Comparison of ENCODE assay signal across 39 cellular contexts in genomic region chr5:179054876-179055275, GRCh38. TPM values are rescaled to one million over a fixed set of nuclear protein-coding genes. Genes with fewer than 3 reads are reported as not detected.
"Had no signal": no experiment of that assay in that cellular context is flagged by ENCODE, and none has a peak within 500 bp of the region (broad histone marks: within the 10 kb centered on the region; RNA-seq: fewer than 3 reads in every experiment).

No MANE protein-coding gene starts in this region.

- H3K9me3 ChIP-seq: adrenal gland had no signal

- H3K4me1 ChIP-seq: adrenal gland, body of pancreas, breast epithelium had no signal

- H3K36me3 ChIP-seq: adrenal gland, brain microvascular endothelial cell, breast epithelium had no signal

- DNase-seq: activated B cell treated with CpG ODN at 0.5 μM for 24 hours; activated CD4-positive, alpha-beta memory T cell treated with anti-CD3 and anti-CD28 coated beads for 36 hours; activated CD4-positive, alpha-beta T cell treated with anti-CD3 and anti-CD28 coated beads for 4 hours; activated CD4-positive, alpha-beta T cell treated with anti-CD3 and anti-CD28 coated beads, Interleukin-2, amount 10 ng/mL, durations not matched to agents 24 days and 14 days; activated CD4-positive, alpha-beta T cell treated with anti-CD3 and anti-CD28 coated beads, Interleukin-2, amount 50 U/mL, for 1 hour; activated CD4-positive, alpha-beta T cell treated with anti-CD3 and anti-CD28 coated beads, Interleukin-2, amount 50 U/mL, for 4 hours; activated CD4-positive, CD25-positive, alpha-beta regulatory T cell treated with anti-CD3 and anti-CD28 coated beads, Interleukin-2, amount 50 U/mL, for 72 hours; activated CD8-positive, alpha-beta memory T cell treated with anti-CD3 and anti-CD28 coated beads, Interleukin-2, amount 50 U/mL, for 4 hours; activated CD8-positive, alpha-beta T cell treated with anti-CD3 and anti-CD28 coated beads for 36 hours; activated effector memory CD4-positive, alpha-beta T cell treated with anti-CD3 and anti-CD28 coated beads, Interleukin-2, amount 50 U/mL, for 16 hours; activated gamma-delta T cell treated with Interleukin-2 at 50 U/mL for 16 hours; activated naive CD4-positive, alpha-beta T cell; activated naive CD4-positive, alpha-beta T cell treated with anti-CD3 and anti-CD28 coated beads for 36 hours; activated naive CD4-positive, alpha-beta T cell treated with anti-CD3 and anti-CD28 coated beads, Interleukin-2, amount 50 U/mL, for 16 hours; activated naive CD8-positive, alpha-beta T cell treated with anti-CD3 and anti-CD28 coated beads for 36 hours; activated T-cell treated with anti-CD3 and anti-CD28 coated beads for 4 hours; activated T-cell treated with anti-CD3 and anti-CD28 coated beads, Interleukin-2, amount 50 U/mL, for 1 hour; activated T-cell treated with anti-CD3 and anti-CD28 coated beads, Interleukin-2, amount 50 U/mL, for 4 hours; activated T-cell treated with anti-CD3 and anti-CD28 coated beads, Interleukin-2, amount 50 U/mL, for 72 hours; adrenal gland; amniotic stem cell; aorta; body of pancreas; brain microvascular endothelial cell; central memory CD4-positive, alpha-beta T cell; T-helper 1 cell; T-helper 2 cell; T-helper 9 cell had no signal

- H3K27me3 Mint-ChIP-seq: activated CD4-positive, alpha-beta T cell treated with anti-CD3 and anti-CD28 coated beads, Interleukin-2, amount 10 ng/mL, durations not matched to agents 24 days and 14 days; activated CD8-positive, alpha-beta T cell treated with anti-CD3 and anti-CD28 coated beads for 36 hours; activated naive CD8-positive, alpha-beta T cell treated with anti-CD3 and anti-CD28 coated beads for 36 hours; activated T-helper 17 cell treated with anti-CD3 and anti-CD28 coated beads, Interleukin-2, amount 50 U/mL, for 72 hours had no signal

- H3K27me3 ChIP-seq: adrenal gland, body of pancreas, brain microvascular endothelial cell had no signal

- H3K27ac Mint-ChIP-seq: activated B cell treated with CpG ODN at 0.5 μM for 24 hours; activated CD4-positive, alpha-beta memory T cell treated with anti-CD3 and anti-CD28 coated beads for 36 hours; activated CD4-positive, alpha-beta T cell treated with anti-CD3 and anti-CD28 coated beads, Interleukin-2, amount 10 ng/mL, durations not matched to agents 24 days and 14 days; activated CD8-positive, alpha-beta T cell treated with anti-CD3 and anti-CD28 coated beads for 36 hours; activated naive CD4-positive, alpha-beta T cell treated with anti-CD3 and anti-CD28 coated beads for 36 hours; activated naive CD8-positive, alpha-beta T cell treated with anti-CD3 and anti-CD28 coated beads for 36 hours; activated T-cell treated with anti-CD3 and anti-CD28 coated beads, Interleukin-2, amount 50 U/mL, for 72 hours; activated T-helper 1 cell treated with anti-CD3 and anti-CD28 coated beads, Interleukin-12 subunit alpha, Interleukin-12 subunit beta, Interleukin-2, Interleukin-4 antibody, amounts not matched to agents 30 ng/mL and 10 ng/mL and 1 ng/mL, durations not matched to agents 14 hours and 24 hours and 36 hours; activated T-helper 17 cell treated with anti-CD3 and anti-CD28 coated beads, Interleukin-2, amount 50 U/mL, for 72 hours; T-helper 1 cell treated with Interleukin-12 subunit alpha and Interleukin-12 subunit beta and Interleukin-4 antibody, amounts not matched to agents 30 μg/mL and 1 μg/mL, for 36 hours; T-helper 2 cell treated with Interferon-gamma antibody and Interleukin-4, amounts not matched to agents 5 μg/mL and 100 μg/mL, for 36 hours had no signal

- FAIRE-seq: astrocyte, TTC549 had no signal

- H3K4me3 ChIP-seq: adrenal gland, body of pancreas, breast epithelium had no signal

- ATAC-seq: activated CD8-positive, alpha-beta T cell treated with anti-CD3 and anti-CD28 coated beads for 36 hours; activated naive CD4-positive, alpha-beta T cell treated with anti-CD3 and anti-CD28 coated beads, Interleukin-2, amount 50 U/mL, for 72 hours; activated T-cell treated with anti-CD3 and anti-CD28 coated beads, Interleukin-2, amount 50 U/mL, for 4 hours; activated T-cell treated with anti-CD3 and anti-CD28 coated beads, Interleukin-2, amount 50 U/mL, for 72 hours; activated T-helper 17 cell treated with anti-CD3 and anti-CD28 coated beads, Interleukin-2, amount 50 U/mL, for 72 hours; body of pancreas had no signal

- H3K27ac ChIP-seq: adrenal gland, body of pancreas, brain microvascular endothelial cell, breast epithelium, VCaP had no signal

- H3K4me3 Mint-ChIP-seq: activated B cell treated with CpG ODN at 0.5 μM for 24 hours; activated CD4-positive, alpha-beta memory T cell treated with anti-CD3 and anti-CD28 coated beads for 36 hours; activated CD4-positive, alpha-beta T cell treated with anti-CD3 and anti-CD28 coated beads, Interleukin-2, amount 10 ng/mL, durations not matched to agents 24 days and 14 days; activated CD8-positive, alpha-beta T cell treated with anti-CD3 and anti-CD28 coated beads for 36 hours; activated naive CD4-positive, alpha-beta T cell treated with anti-CD3 and anti-CD28 coated beads for 36 hours; activated naive CD8-positive, alpha-beta T cell treated with anti-CD3 and anti-CD28 coated beads for 36 hours; activated T-cell treated with anti-CD3 and anti-CD28 coated beads, Interleukin-2, amount 50 U/mL, for 4 hours; activated T-cell treated with anti-CD3 and anti-CD28 coated beads, Interleukin-2, amount 50 U/mL, for 72 hours; activated T-helper 1 cell treated with anti-CD3 and anti-CD28 coated beads, Interleukin-12 subunit alpha, Interleukin-12 subunit beta, Interleukin-2, Interleukin-4 antibody, amounts not matched to agents 30 ng/mL and 10 ng/mL and 1 ng/mL, durations not matched to agents 14 hours and 24 hours and 36 hours; activated T-helper 17 cell treated with anti-CD3 and anti-CD28 coated beads, Interleukin-2, amount 50 U/mL, for 72 hours; T-helper 1 cell treated with Interleukin-12 subunit alpha and Interleukin-12 subunit beta and Interleukin-4 antibody, amounts not matched to agents 30 μg/mL and 1 μg/mL, for 36 hours; T-helper 2 cell treated with Interferon-gamma antibody and Interleukin-4, amounts not matched to agents 5 μg/mL and 100 μg/mL, for 36 hours had no signal

RNA-seq across cellular contexts. Expression of gene GRM6, which starts 59.8 kb away (rescaled TPM):
- total RNA-seq: activated B cell treated with CpG ODN at 0.5 μM for 24 hours; activated CD4-positive, alpha-beta memory T cell treated with anti-CD3 and anti-CD28 coated beads for 36 hours; activated CD4-positive, alpha-beta T cell treated with anti-CD3 and anti-CD28 coated beads, Interleukin-2, amount 10 ng/mL, durations not matched to agents 24 days and 14 days; activated CD8-positive, alpha-beta memory T cell treated with anti-CD3 and anti-CD28 coated beads for 36 hours; activated CD8-positive, alpha-beta T cell treated with anti-CD3 and anti-CD28 coated beads for 36 hours; activated naive CD4-positive, alpha-beta T cell treated with anti-CD3 and anti-CD28 coated beads for 36 hours; activated naive CD4-positive, alpha-beta T cell treated with anti-CD3 and anti-CD28 coated beads, Interleukin-2, amount 50 U/mL, for 72 hours; activated naive CD8-positive, alpha-beta T cell treated with anti-CD3 and anti-CD28 coated beads for 36 hours; activated T-cell treated with anti-CD3 and anti-CD28 coated beads, Interleukin-2, amount 50 U/mL, for 4 hours; activated T-cell treated with anti-CD3 and anti-CD28 coated beads, Interleukin-2, amount 50 U/mL, for 72 hours; activated T-helper 1 cell treated with anti-CD3 and anti-CD28 coated beads, Interleukin-12 subunit alpha, Interleukin-12 subunit beta, Interleukin-2, Interleukin-4 antibody, amounts not matched to agents 30 ng/mL and 10 ng/mL and 1 ng/mL, durations not matched to agents 14 hours and 24 hours and 36 hours; activated T-helper 17 cell treated with anti-CD3 and anti-CD28 coated beads, Interleukin-2, amount 50 U/mL, for 72 hours; adrenal gland; aorta; astrocyte; body of pancreas; breast epithelium; cardiac septum had no signal
- polyA plus RNA-seq: aorta had no signal
